In the genomic region with DNA sequence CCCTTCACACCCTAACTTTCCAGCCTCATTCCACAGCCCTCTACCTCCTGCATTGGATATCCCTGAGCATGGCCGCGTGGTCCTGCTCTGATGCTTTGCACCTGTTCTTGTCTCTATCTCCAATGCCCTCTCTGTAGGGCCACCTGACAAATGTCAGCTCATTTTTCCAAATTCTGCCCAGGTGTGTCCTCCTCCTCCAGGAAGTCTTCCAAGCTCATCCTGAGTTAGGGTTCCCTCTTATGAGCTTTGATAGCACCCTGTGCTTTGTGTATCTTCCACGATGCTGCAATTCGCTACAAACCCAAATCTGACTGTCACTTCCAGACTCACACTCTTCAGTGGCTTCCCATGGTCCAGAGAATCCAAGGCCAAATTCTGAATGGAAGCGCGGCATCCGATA, we compare ENCODE assay signal across 9 cellular contexts.
"Had no signal": no experiment of that assay in that cellular context is flagged by ENCODE, and none has a peak within 500 bp of the region (broad histone marks: within the 10 kb centered on the region; RNA-seq: fewer than 3 reads in every experiment).

No MANE protein-coding gene starts in this region.

- H3K9me3 ChIP-seq: HAP-1 had no signal

- H3K27ac Mint-ChIP-seq: HFFc6 had no signal

- H3K27ac ChIP-seq: GM23248, HL-60 had no signal

- H3K4me3 ChIP-seq: GM23248, HAP-1 had no signal

- H3K4me3 Mint-ChIP-seq: HFFc6 had no signal

- H3K36me3 ChIP-seq: HAP-1 had no signal

- ATAC-seq: HCT116 had no signal

- H3K4me1 ChIP-seq: HAP-1 had no signal

- DNase-seq: GM23248, GOT3, H7, HFFc6, IMR-90, KBM-7 had no signal
